12 cellular contexts compared by ENCODE assay signal in genomic region chr1:109770331-109771095, GRCh38. TPM values are rescaled to one million over a fixed set of nuclear protein-coding genes. Genes with fewer than 3 reads are reported as not detected.
DNase-seq lines count a peak whose midpoint lies in the region; ATAC-seq and TF ChIP-seq lines count a peak whose summit lies in the region.
"Had no signal": no experiment of that assay in that cellular context is flagged by ENCODE, and none has a peak within 500 bp of the region (broad histone marks: within the 10 kb centered on the region; RNA-seq: fewer than 3 reads in every experiment).

No MANE protein-coding gene starts in this region.

- BruUV-seq in IMR-90 (replicated peaks; lab: Mats Ljungman, UMichigan) = no TSS peak

- H4K91ac ChIP-seq in IMR-90 (ENCODE audit: insufficient read depth, low read depth, low read length) = peak overlapping the region; percentile 32

- H3K4me3 ChIP-seq in IMR-90 (ENCODE audit: insufficient read depth, low read depth, low read length) (no peak overlapping the region), lower lobe of right lung (no peak overlapping the region)
- H3K4me3 ChIP-seq: coronary artery, hepatocyte had no signal

- no peak for TF ChIP-seq POLR2A in IMR-90 (IDR thresholded peaks at IDR 0.05; ENCODE audit: low read depth, low read length)

- DNase-seq in IMR-90 (no peak), cerebellum (ENCODE audit: low spot score) (peak; percentile 55), lower lobe of right lung (peak; percentile 27), substantia nigra (lab: John Stamatoyannopoulos, UW) (peak in 44 of 49 donors; percentile 22 to 86 (median 66)), ACHN (no peak), NCI-H146 treated with DMSO at 0.1 percent for 48 hours (lab: John Stamatoyannopoulos, UW; ENCODE audit: unreplicated experiment) (no peak)
- DNase-seq: NCI-H1092 treated with DMSO at 0.1 percent for 48 hours had no signal

- H2AK9ac ChIP-seq in IMR-90 (replicated peaks; ENCODE audit: low read depth, low read length, poor library complexity) = no peak overlapping the region

- H3K4ac ChIP-seq in IMR-90 (ENCODE audit: low read depth, low read length) = peak overlapping the region; percentile 25; the same call in 1 of the 2 replicates

- dilution Hi-C loops in IMR-90 (cut with HindIII; ENCODE audit: low sequenced_read_pairs, unreplicated experiment) = no loop called here

- no peak overlapping the region for H3K27ac ChIP-seq in IMR-90 (ENCODE audit: insufficient read depth, low read length)
- no peak overlapping the region for H3K27ac ChIP-seq in lower lobe of right lung
- peak overlapping the region; percentile 50 for H3K27ac ChIP-seq in substantia nigra (ENCODE audit: low read depth, low read length, poor library complexity, severe bottlenecking)
- H3K27ac ChIP-seq: coronary artery, hepatocyte had no signal

- H3K27me3 ChIP-seq in IMR-90 (ENCODE audit: control insufficient read depth, insufficient read depth, low read length) (no peaks in the 10 kb centered on the region), lower lobe of right lung (ENCODE audit: low read depth) (no peaks in the 10 kb centered on the region)
- H3K27me3 ChIP-seq: hepatocyte had no signal

- no peak overlapping the region for H4K8ac ChIP-seq in IMR-90 (ENCODE audit: low read depth in 2 of 2, low read length in 2 of 2)

- POLR2A ChIA-PET in IMR-90 (lab: Charles Lee; ENCODE audit: unreplicated experiment) = no interaction called here

- no peak overlapping the region for H3K18ac ChIP-seq in IMR-90 (ENCODE audit: low read depth, low read length)

- H2AK5ac ChIP-seq in IMR-90 (ENCODE audit: low read depth, low read length) = peak overlapping the region; percentile 88

- no peak overlapping the region for H3K9ac ChIP-seq in IMR-90 (ENCODE audit: low read depth, low read length)

- WGBS in IMR-90 (ENCODE audit: extremely low coverage in 2 of 2, insufficient read length in 1 of 2), 2 experiments = 94% methylated on average over 3 of the region's 11 CpGs; no CpG with 5 or more reads in 1 of the 2 experiments

- H3K4me1 ChIP-seq in IMR-90 (ENCODE audit: control insufficient read depth, insufficient read depth, low read length) (peaks cover 16% of the 10 kb centered on the region), lower lobe of right lung (peaks cover 7% of the 10 kb centered on the region)

- H2AFZ ChIP-seq in IMR-90 (replicated peaks; ENCODE audit: low read length, poor library complexity) = no peak overlapping the region
- H2AFZ ChIP-seq: hepatocyte had no signal

- no peaks in the 10 kb centered on the region for H4K20me1 ChIP-seq in IMR-90 (ENCODE audit: insufficient read depth, low read length)

- H2BK120ac ChIP-seq in IMR-90 (ENCODE audit: low read depth, low read length) = peak overlapping the region; percentile 28; the same call in 1 of the 2 replicates

- H3K79me1 ChIP-seq in IMR-90 (ENCODE audit: low read depth in 1 of 2, low read length in 2 of 2) = no peaks in the 10 kb centered on the region

- no peak overlapping the region for H4K5ac ChIP-seq in IMR-90 (ENCODE audit: low read depth, low read length)

- H2BK15ac ChIP-seq in IMR-90 (ENCODE audit: low read depth, low read length) = 0 out of 3 replicates have a peak overlapping the region, but pooled peaks have one; percentile 40

- in situ Hi-C loops in IMR-90 (cut with MboI; ENCODE audit: low sequenced_read_pairs) = loop anchor here (5.0 kb wide), 2 partner anchors 128 to 223 kb away; partner anchors contain the start of gene GNAI3
- in situ Hi-C loops in ACHN (cut with HindIII; ENCODE audit: low pct_ligation_motif_present, low pct_unique_long_range_greater_than_20kb, low sequenced_read_pairs) = no loop called here

- H3K9me1 ChIP-seq in IMR-90 (ENCODE audit: insufficient read depth, low read length) = peaks cover 16% of the 10 kb centered on the region; the same call in 1 of the 2 replicates

- CTCF ChIA-PET in IMR-90 (lab: Yijun Ruan, JAX) = no interaction called here

- no peak overlapping the region for H3K4me2 ChIP-seq in IMR-90 (ENCODE audit: low read depth, low read length)
- H3K4me2 ChIP-seq: hepatocyte had no signal

- no peak for TF ChIP-seq CTCF in IMR-90 (conservative IDR thresholded peaks at IDR 0.05; ENCODE audit: low read depth, low read length)
- no peak for TF ChIP-seq CTCF in lower lobe of right lung (IDR thresholded peaks at IDR 0.05)

- no peak for TF ChIP-seq RAD21 in IMR-90 (IDR thresholded peaks at IDR 0.05; ENCODE audit: low read length)

- peak overlapping the region; percentile 58 for H2BK20ac ChIP-seq in IMR-90 (ENCODE audit: low read depth, low read length)

- no peak overlapping the region for H3K23ac ChIP-seq in IMR-90 (ENCODE audit: low read depth, low read length)

- intact Hi-C loops in IMR-90 (cut with micrococcal nuclease) = no loop called here
- intact Hi-C loops in lower lobe of right lung (cut with DNase I) = loop anchor here (10.0 kb wide), 1 partner anchor 226 kb away; the partner anchor contains the start of gene GNAI3

- peak overlapping the region; percentile 24 for H2BK5ac ChIP-seq in IMR-90 (ENCODE audit: low read depth, low read length, poor library complexity, severe bottlenecking)

- no peak overlapping the region for H3K56ac ChIP-seq in IMR-90 (ENCODE audit: extremely low read depth, insufficient read depth, low read length)

- H3K9me3 ChIP-seq in IMR-90 (ENCODE audit: control insufficient read depth, insufficient read depth, low read length) (no peaks in the 10 kb centered on the region), lower lobe of right lung (no peaks in the 10 kb centered on the region)

- ATAC-seq in IMR-90 (ENCODE audit: low read depth) = no peak
- no peak for ATAC-seq in lower lobe of right lung
- no peak for ATAC-seq in HG02870 (IDR thresholded peaks at IDR 0.05; ENCODE audit: unreplicated experiment)
- ATAC-seq: esophagus mucosa had no signal

- no peak overlapping the region for H3K14ac ChIP-seq in IMR-90 (replicated peaks; ENCODE audit: low read depth, low read length)

- no peaks in the 10 kb centered on the region for H3K36me3 ChIP-seq in IMR-90 (ENCODE audit: control insufficient read depth, insufficient read depth, low read length)
- H3K36me3 ChIP-seq in lower lobe of right lung = no peaks in the 10 kb centered on the region

TF ChIP-seq in IMR-90, 13 proteins besides CTCF, POLR2A, EP300 and RAD21:
- TF ChIP-seq CHD1 (IDR thresholded peaks at IDR 0.05; ENCODE audit: low read depth, low read length) = no peak
- TF ChIP-seq NFE2L2 (IDR thresholded peaks at IDR 0.05; ENCODE audit: low read depth, low read length) = no peak
- no peak for TF ChIP-seq USF2 (IDR thresholded peaks at IDR 0.05; ENCODE audit: low read depth, low read length)
- no peak for TF ChIP-seq FOS (IDR thresholded peaks at IDR 0.05; ENCODE audit: low read depth, low read length)
- no peak for TF ChIP-seq BHLHE40 (IDR thresholded peaks at IDR 0.05; ENCODE audit: low read depth, low read length)
- TF ChIP-seq ELK1 (IDR thresholded peaks at IDR 0.05; ENCODE audit: borderline replicate concordance, low read depth, low read length) = no peak
- TF ChIP-seq RFX5 (IDR thresholded peaks at IDR 0.05; ENCODE audit: low read depth, low read length) = no peak
- TF ChIP-seq RCOR1 (IDR thresholded peaks at IDR 0.05; ENCODE audit: insufficient replicate concordance, low read length) = no peak
- no peak for TF ChIP-seq MAZ (IDR thresholded peaks at IDR 0.05; ENCODE audit: borderline replicate concordance, low read depth, low read length)
- no peak for TF ChIP-seq MXI1 (IDR thresholded peaks at IDR 0.05; ENCODE audit: borderline replicate concordance, low read depth, low read length)
- TF ChIP-seq SMC3 (IDR thresholded peaks at IDR 0.05; ENCODE audit: low read depth, low read length) = no peak
- TF ChIP-seq CEBPB (IDR thresholded peaks at IDR 0.05; ENCODE audit: low read depth, low read length) = no peak
- TF ChIP-seq MAFK (IDR thresholded peaks at IDR 0.05; ENCODE audit: low read depth, low read length) = no peak

RNA-seq across cellular contexts. Expression of gene EPS8L3, which starts 6.8 kb away (rescaled TPM):
- total RNA-seq in IMR-90 (2012; rRNA removed) = not detected in 2 replicates
- not detected in 2 replicates for polyA plus RNA-seq in IMR-90 (2012; rRNA removed)
- 0.11 TPM in 1 of 2 replicates, not detected in the other for polyA plus RNA-seq in IMR-90 (2012; cell fraction: cytosol; rRNA removed)
- not detected in 2 replicates for polyA plus RNA-seq in IMR-90 (2012; cell fraction: nucleus; rRNA removed; ENCODE audit: low replicate concordance)
- total RNA-seq in cerebellum = not detected
- not detected for total RNA-seq in lower lobe of right lung
- total RNA-seq: esophagus mucosa, OCI-LY7 had no signal

RNA-seq across cellular contexts. Expression of gene GSTM3, which starts 29.7 kb away (rescaled TPM):
- total RNA-seq in IMR-90 (2012; rRNA removed) (101 and 131 TPM in 2 replicates), cerebellum (47.8 TPM), lower lobe of right lung (18.5 TPM)
- polyA plus RNA-seq in IMR-90 (2012; rRNA removed) = 97.4 and 102 TPM in 2 replicates
- polyA plus RNA-seq in IMR-90 (2012; cell fraction: cytosol; rRNA removed) = 69.1 and 108 TPM in 2 replicates
- polyA plus RNA-seq in IMR-90 (2012; cell fraction: nucleus; rRNA removed; ENCODE audit: low replicate concordance) = 19.5 and 60.7 TPM in 2 replicates
- total RNA-seq: OCI-LY7 had no signal

RNA-seq across cellular contexts. Expression of gene GSTM5, which starts 58.5 kb away (rescaled TPM):
- total RNA-seq in IMR-90 (2012; rRNA removed) (0.28 and 0.36 TPM in 2 replicates), cerebellum (10.6 TPM), lower lobe of right lung (11.7 TPM)
- 1.2 TPM in 2 replicates for polyA plus RNA-seq in IMR-90 (2012; rRNA removed)
- polyA plus RNA-seq in IMR-90 (2012; cell fraction: cytosol; rRNA removed) = 0.36 and 0.85 TPM in 2 replicates
- 0.50 and 2.1 TPM in 2 replicates for polyA plus RNA-seq in IMR-90 (2012; cell fraction: nucleus; rRNA removed; ENCODE audit: low replicate concordance)
- total RNA-seq: OCI-LY7 had no signal

Comparison
In these comparisons a context has a peak if more than half of its experiments do, and no peak if none do; other contexts are left out.
1. DNase-seq: peak in cerebellum (single experiment), lower lobe of right lung (single experiment) and substantia nigra (44 of 49); none in IMR-90 (single experiment), ACHN (single experiment) and NCI-H146 treated with DMSO at 0.1 percent for 48 hours (single experiment).